In the genomic region with DNA sequence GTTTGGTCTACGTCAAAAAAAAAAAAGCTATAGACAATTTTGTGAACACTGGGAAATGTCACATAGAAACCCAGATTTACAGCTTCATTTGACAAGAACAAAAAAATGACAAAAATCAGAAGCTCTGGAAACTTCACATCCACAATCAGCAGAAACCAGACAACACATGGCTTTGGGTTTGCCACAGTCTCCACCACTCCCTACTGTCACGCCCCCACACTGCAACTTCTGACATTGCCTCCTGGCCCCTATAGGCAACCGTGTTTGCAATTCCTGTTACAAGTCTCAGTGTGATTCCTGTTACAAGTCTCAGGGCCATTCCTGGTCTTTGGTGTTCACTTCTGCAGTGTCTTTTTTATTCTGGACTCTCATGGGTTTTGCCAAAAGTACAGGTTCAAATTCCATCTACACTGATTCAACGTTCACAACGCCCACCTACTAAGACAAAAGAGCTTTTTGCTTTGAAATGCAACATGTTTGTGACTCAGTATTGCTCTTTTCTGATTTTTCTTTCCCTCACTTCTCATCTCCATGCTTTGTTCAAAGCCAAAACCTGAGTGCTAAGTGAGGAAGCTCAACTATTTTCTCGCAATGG, we compare ENCODE assay signal across 19 cellular contexts.
"Had no signal": no experiment of that assay in that cellular context is flagged by ENCODE, and none has a peak within 500 bp of the region (broad histone marks: within the 10 kb centered on the region; RNA-seq: fewer than 3 reads in every experiment).

No MANE protein-coding gene starts in this region.

- H3K36me3 Mint-ChIP-seq: naive thymus-derived CD4-positive, alpha-beta T cell had no signal

- H3K4me3 ChIP-seq: colonic mucosa, ovary, right atrium auricular region, thoracic aorta, transverse colon had no signal

- H3K36me3 ChIP-seq: colonic mucosa, neutrophil, ovary, right atrium auricular region, thoracic aorta, transverse colon had no signal

- H3K4me1 ChIP-seq: colonic mucosa, foreskin keratinocyte, transverse colon had no signal

- H3K9me3 Mint-ChIP-seq: endodermal cell; naive thymus-derived CD4-positive, alpha-beta T cell had no signal

- FAIRE-seq: endothelial cell of umbilical vein, kidney, small intestine had no signal

- H3K9me3 ChIP-seq: colonic mucosa, neutrophil, ovary, right atrium auricular region, thoracic aorta, transverse colon had no signal

- H3K27me3 ChIP-seq: colonic mucosa, foreskin keratinocyte, neutrophil, ovary, right atrium auricular region, transverse colon had no signal

- ATAC-seq: foreskin keratinocyte; left colon; naive thymus-derived CD4-positive, alpha-beta T cell had no signal

- H3K4me1 Mint-ChIP-seq: endodermal cell; naive thymus-derived CD4-positive, alpha-beta T cell had no signal

- H3K27ac Mint-ChIP-seq: endodermal cell; naive thymus-derived CD4-positive, alpha-beta T cell had no signal

- H3K4me3 Mint-ChIP-seq: endodermal cell; naive thymus-derived CD4-positive, alpha-beta T cell had no signal

- DNase-seq: cerebellar nuclear complex; colonic mucosa; dermis blood vessel endothelial cell; effector CD4-positive, alpha-beta T cell; endodermal cell; foreskin keratinocyte; kidney; left colon; mammary epithelial cell; naive thymus-derived CD4-positive, alpha-beta T cell; ovary; small intestine; stimulated activated CD4-positive, alpha-beta T cell treated with anti-CD3 and anti-CD28 coated beads, Interleukin-12 subunit alpha, Interleukin-12 subunit beta, amount 100 ng/mL, for 4 hours; stimulated activated naive CD4-positive, alpha-beta T cell treated with Interleukin-2 at 50 U/mL for 16 hours; transverse colon had no signal

- H3K27ac ChIP-seq: colonic mucosa, foreskin keratinocyte, neutrophil, ovary, right atrium auricular region, thoracic aorta, transverse colon had no signal
